ENCODE assay signal across 1 cellular context in genomic region chr2:12287220-12287751, GRCh38.
TF ChIP-seq lines count a peak whose summit lies in the region.

No MANE protein-coding gene starts in this region.

TF ChIP-seq in SK-N-SH, 30 proteins besides CTCF, POLR2A, EP300 and RAD21 (continued from another document):
- TF ChIP-seq REST (IDR thresholded peaks at IDR 0.05; ENCODE audit: low read depth, low read length) (no peak), CHD2 (IDR thresholded peaks at IDR 0.05; ENCODE audit: low read length, partially characterized antibody) (no peak), RCOR1 (IDR thresholded peaks at IDR 0.05; ENCODE audit: low read length) (no peak), TAF1 (IDR thresholded peaks at IDR 0.05; ENCODE audit: borderline replicate concordance, low read depth, low read length) (no peak), YY1 (IDR thresholded peaks at IDR 0.05; ENCODE audit: low read depth) (no peak), SIN3A (IDR thresholded peaks at IDR 0.05; ENCODE audit: borderline replicate concordance, low read depth, low read length) (no peak), NRF1 (IDR thresholded peaks at IDR 0.05; ENCODE audit: low read depth, low read length) (no peak), GATA2 (CRISPR knock-in tag; IDR thresholded peaks at IDR 0.05) (no peak), FOXJ3 (CRISPR knock-in tag; IDR thresholded peaks at IDR 0.05) (no peak), FOXM1 (IDR thresholded peaks at IDR 0.05; ENCODE audit: low read depth) (peak; percentile 77; the same call in 1 of the 2 replicates), PBX3 (IDR thresholded peaks at IDR 0.05) (peak; percentile 93), TCF12 (IDR thresholded peaks at IDR 0.05) (peak; percentile 97)
- TF ChIP-seq, protein P1, sequence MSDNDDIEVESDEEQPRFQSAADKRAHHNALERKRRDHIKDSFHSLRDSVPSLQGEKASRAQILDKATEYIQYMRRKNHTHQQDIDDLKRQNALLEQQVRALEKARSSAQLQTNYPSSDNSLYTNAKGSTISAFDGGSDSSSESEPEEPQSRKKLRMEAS (IDR thresholded peaks at IDR 0.05; ENCODE audit: low read depth), result peak; percentile 65; the same call in 1 of the 2 replicates
